In the genomic region with DNA sequence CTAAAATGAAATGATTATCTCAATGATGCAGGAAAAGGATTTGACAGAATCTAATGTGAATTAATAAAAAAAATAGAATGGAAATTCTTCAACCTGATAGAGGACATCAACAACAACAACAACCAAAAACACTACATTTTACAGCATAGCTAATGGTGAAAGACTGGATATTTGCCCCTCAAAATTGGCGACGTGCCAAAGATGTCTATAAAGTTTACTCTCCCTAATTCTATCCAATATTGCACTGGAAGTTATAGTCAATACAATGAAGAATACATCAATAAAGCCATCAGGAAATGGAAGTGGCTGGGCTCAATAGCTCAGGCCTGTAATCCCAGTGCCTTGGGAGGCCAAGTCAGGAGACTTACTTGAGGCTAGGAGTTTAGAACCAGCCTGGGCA, we compare ENCODE assay signal across 13 cellular contexts. TPM values are rescaled to one million over a fixed set of nuclear protein-coding genes. Genes with fewer than 3 reads are reported as not detected.
"Had no signal": no experiment of that assay in that cellular context is flagged by ENCODE, and none has a peak within 500 bp of the region (broad histone marks: within the 10 kb centered on the region; RNA-seq: fewer than 3 reads in every experiment).

No MANE protein-coding gene starts in this region.

RNA-seq across cellular contexts. Expression of gene SFTPA1, which starts 42.0 kb away (rescaled TPM):
- total RNA-seq: activated B cell treated with CpG ODN at 0.5 μM for 24 hours; activated CD4-positive, alpha-beta memory T cell treated with anti-CD3 and anti-CD28 coated beads for 36 hours; activated CD4-positive, alpha-beta memory T cell treated with anti-CD3 and anti-CD28 coated beads, Interleukin-2, amount 10 ng/mL, durations not matched to agents 7 days and 5 days; activated CD4-positive, alpha-beta T cell treated with anti-CD3 and anti-CD28 coated beads for 36 hours; activated CD4-positive, alpha-beta T cell treated with anti-CD3 and anti-CD28 coated beads, Interleukin-2, amount 10 ng/mL, durations not matched to agents 24 days and 14 days; activated CD4-positive, alpha-beta T cell treated with anti-CD3 and anti-CD28 coated beads, Interleukin-2, amount 10 ng/mL, durations not matched to agents 7 days and 5 days; activated CD8-positive, alpha-beta memory T cell treated with anti-CD3 and anti-CD28 coated beads for 36 hours; activated CD8-positive, alpha-beta memory T cell treated with anti-CD3 and anti-CD28 coated beads, Interleukin-2, amount 10 ng/mL, durations not matched to agents 7 days and 5 days; activated CD8-positive, alpha-beta T cell treated with anti-CD3 and anti-CD28 coated beads for 36 hours; activated CD8-positive, alpha-beta T cell treated with anti-CD3 and anti-CD28 coated beads, Interleukin-2, amount 10 ng/mL, durations not matched to agents 7 days and 5 days; T-helper 1 cell treated with Interleukin-12 subunit alpha and Interleukin-12 subunit beta and Interleukin-4 antibody, amounts not matched to agents 30 ng/mL and 1 ng/mL, for 36 hours; T-helper 17 cell; T-helper 2 cell treated with Interferon-gamma antibody and Interleukin-4, amounts not matched to agents 100 ng/mL and 5 ng/mL, for 36 hours had no signal
